25 cellular contexts compared by ENCODE assay signal in genomic region chr3:42552830-42553229, GRCh38. TPM values are rescaled to one million over a fixed set of nuclear protein-coding genes. Genes with fewer than 3 reads are reported as not detected.
DNase-seq lines count a peak whose midpoint lies in the region; ATAC-seq, FAIRE-seq and TF ChIP-seq lines count a peak whose summit lies in the region.
"Had no signal": no experiment of that assay in that cellular context is flagged by ENCODE, and none has a peak within 500 bp of the region (broad histone marks: within the 10 kb centered on the region; RNA-seq: fewer than 3 reads in every experiment).

No MANE protein-coding gene starts in this region.

- no peaks in the 10 kb centered on the region for H3K27me3 ChIP-seq in liver (ENCODE audit: control insufficient read depth in 4 of 4, insufficient read depth in 4 of 4, low read length in 3 of 4)
- H3K27me3 ChIP-seq in HepG2 (ENCODE audit: control insufficient read depth in 1 of 2, insufficient read depth in 2 of 2, low read length in 2 of 2) = no peaks in the 10 kb centered on the region
- H3K27me3 ChIP-seq in Karpas-422 (ENCODE audit: low read length) = no peaks in the 10 kb centered on the region

- WGBS in liver = 31% methylated on average over 1 of the region's 1 CpG
- WGBS in HepG2 (ENCODE audit: low lambda C conversion rate) = 95% methylated on average over 1 of the region's 1 CpG

- no peaks in the 10 kb centered on the region for H3K9me2 ChIP-seq in Karpas-422 (replicated peaks; ENCODE audit: insufficient read depth, low read length)

- no peak for TF ChIP-seq POLR2A in HepG2 (IDR thresholded peaks at IDR 0.05; ENCODE audit: insufficient read depth in 1 of 2, low read depth in 2 of 2, low read length in 2 of 2)

- intact Hi-C loops in HepG2 (cut with micrococcal nuclease; ENCODE audit: unreplicated experiment) = no loop called here

- H3K4me3 ChIP-seq in liver (ENCODE audit: low read depth in 1 of 3, low read length in 3 of 3) (no peak overlapping the region), HepG2 (replicated peaks in 1 of 3; ENCODE audit: insufficient read depth in 1 of 3, low read depth in 2 of 3, low read length in 3 of 3) (no peak overlapping the region), Karpas-422 (ENCODE audit: low read length) (no peak overlapping the region)
- H3K4me3 ChIP-seq: A549, GM12878, GM23338, HAP-1 had no signal

- no peaks in the 10 kb centered on the region for H4K20me1 ChIP-seq in HepG2 (ENCODE audit: insufficient read depth, low read length)
- H4K20me1 ChIP-seq in Karpas-422 (ENCODE audit: insufficient read depth, low read depth, low read length) = no peaks in the 10 kb centered on the region

- H3K27ac ChIP-seq in liver (ENCODE audit: low read depth in 1 of 2, low read length in 2 of 2) (no peak overlapping the region), HepG2 (ENCODE audit: extremely low read length, insufficient read depth, low read length) (no peak overlapping the region), Karpas-422 (ENCODE audit: low read length) (no peak overlapping the region)
- H3K27ac ChIP-seq: A549, KMS-11 had no signal

- DNase-seq in HepG2 (ENCODE audit: low spot score) (no peak), T-cell (no peak), Karpas-422 (no peak)
- DNase-seq in effector memory CD8-positive, alpha-beta T cell = no peak
- DNase-seq in effector CD4-positive, alpha-beta T cell = no peak
- DNase-seq: COR-L47, DMS 273 treated with DMSO at 0.1 percent for 48 hours, DMS79 treated with DMSO at 0.1 percent for 48 hours, NCI-H1105, NCI-H146, NCI-H2081, NCI-H2171 treated with DMSO at 0.1 percent for 48 hours, NCI-H524 treated with DMSO at 0.1 percent for 48 hours, PC-3, Right ventricle myocardium superior had no signal

- no TSS peak for BruUV-seq in HepG2 (replicated peaks; lab: Mats Ljungman, UMichigan)

- H3K36me3 Mint-ChIP-seq in T-cell = peaks cover 42% of the 10 kb centered on the region
- peaks cover 49% of the 10 kb centered on the region for H3K36me3 Mint-ChIP-seq in effector memory CD8-positive, alpha-beta T cell (ENCODE audit: insufficient read depth)

- H3K9me3 ChIP-seq in liver (ENCODE audit: control insufficient read depth in 4 of 4, low read length in 3 of 4) = no peaks in the 10 kb centered on the region
- H3K9me3 ChIP-seq in HepG2 (ENCODE audit: low read length) = no peaks in the 10 kb centered on the region
- no peaks in the 10 kb centered on the region for H3K9me3 ChIP-seq in Karpas-422 (ENCODE audit: low read length)
- H3K9me3 ChIP-seq: A549, HAP-1 had no signal

- H3K36me3 ChIP-seq in liver (ENCODE audit: control insufficient read depth in 4 of 4, insufficient read depth in 3 of 4, low read depth in 1 of 4, low read length in 3 of 4) (peaks cover 4 to 33% (median 16%) of the 10 kb centered on the region in 4 donors), HepG2 (replicated peaks in 1 of 2; ENCODE audit: control insufficient read depth in 1 of 2, insufficient read depth in 2 of 2, low read length in 2 of 2) (peaks cover 13 to 42% of the 10 kb centered on the region in 2 experiments), Karpas-422 (ENCODE audit: insufficient read depth, low read length) (peaks cover 38% of the 10 kb centered on the region)

- no peaks in the 10 kb centered on the region for H3K9me3 Mint-ChIP-seq in T-cell
- H3K9me3 Mint-ChIP-seq in effector memory CD8-positive, alpha-beta T cell = no peaks in the 10 kb centered on the region
- H3K9me3 Mint-ChIP-seq: CD14-positive monocyte, GM23338 had no signal

- POLR2A ChIA-PET in HepG2 (lab: Yijun Ruan, JAX) = no interaction called here
- POLR2A ChIA-PET in T-cell (lab: Charles Lee) = no interaction called here

- H2AFZ ChIP-seq in HepG2 (ENCODE audit: low read length) = no peak overlapping the region
- H2AFZ ChIP-seq in Karpas-422 (ENCODE audit: low read length) = no peak overlapping the region
- H2AFZ ChIP-seq: GM23338 had no signal

- H3K79me2 ChIP-seq in HepG2 (ENCODE audit: insufficient read depth, low read length) (no peaks in the 10 kb centered on the region), Karpas-422 (ENCODE audit: low read length) (no peaks in the 10 kb centered on the region)

- in situ Hi-C loops in HepG2 (cut with HindIII; ENCODE audit: extremely low pct_ligation_motif_present, low pct_unique_long_range_greater_than_20kb) = no loop called here

- TF ChIP-seq RAD21 in liver (IDR thresholded peaks at IDR 0.05) (no peak), HepG2 (CRISPR knock-in tag; IDR thresholded peaks at IDR 0.05) (no peak)

- TF ChIP-seq CTCF in liver (IDR thresholded peaks at IDR 0.05; ENCODE audit: low read depth, low read length, missing input control) (no peak), HepG2 (CRISPR knock-in tag; IDR thresholded peaks at IDR 0.05) (no peak)

- no peak for TF ChIP-seq EP300 in HepG2 (IDR thresholded peaks at IDR 0.05; ENCODE audit: low read depth in 2 of 2, low read length in 2 of 2)
- TF ChIP-seq EP300 in HepG2 (CRISPR knock-in tag; IDR thresholded peaks at IDR 0.05; ENCODE audit: borderline replicate concordance) = no peak

- H3K27ac Mint-ChIP-seq in T-cell = peak overlapping the region; percentile 78 to 86
- H3K27ac Mint-ChIP-seq in effector memory CD8-positive, alpha-beta T cell = peak overlapping the region; percentile 20 to 74
- H3K27ac Mint-ChIP-seq: B cell, CD14-positive monocyte, GM23338 had no signal

- CTCF ChIA-PET in HepG2 (lab: Yijun Ruan, JAX; ENCODE audit: low intra/inter-chr PET ratio, low total read pairs) (no interaction called here), T-cell (lab: Charles Lee) (interaction anchor here in 1 of 2 donors (0.8 to 2.2 kb wide), 3 partner anchors 8 to 51 kb away, joined by 3 to 8 read pairs (median 8); partner anchors contain the start of gene VIPR1)

- peaks cover 26 to 62% (median 38%) of the 10 kb centered on the region in 3 donors for H3K4me1 Mint-ChIP-seq in T-cell
- H3K4me1 Mint-ChIP-seq in effector memory CD8-positive, alpha-beta T cell (ENCODE audit: low read depth in 2 of 2) = peaks cover 30 to 35% of the 10 kb centered on the region in 2 donors
- H3K4me1 Mint-ChIP-seq: B cell, CD14-positive monocyte had no signal

- peaks cover 0 to 6% (median 4%) of the 10 kb centered on the region in 4 donors for H3K4me1 ChIP-seq in liver (ENCODE audit: control insufficient read depth in 4 of 4, insufficient read depth in 4 of 4, low read length in 3 of 4)
- no peaks in the 10 kb centered on the region for H3K4me1 ChIP-seq in HepG2 (ENCODE audit: insufficient read depth, low read length)
- no peaks in the 10 kb centered on the region for H3K4me1 ChIP-seq in Karpas-422 (ENCODE audit: low read length)
- H3K4me1 ChIP-seq: HAP-1 had no signal

- H3K27me3 Mint-ChIP-seq in T-cell = no peaks in the 10 kb centered on the region
- no peaks in the 10 kb centered on the region for H3K27me3 Mint-ChIP-seq in effector memory CD8-positive, alpha-beta T cell
- H3K27me3 Mint-ChIP-seq: B cell had no signal

- ATAC-seq in HepG2 = no peak
- no peak for ATAC-seq in T-cell (replicated peaks in 1 of 4)
- ATAC-seq in effector memory CD8-positive, alpha-beta T cell (replicated peaks) = no peak
- no peak for ATAC-seq in activated CD4-positive, CD25-positive, alpha-beta regulatory T cell treated with anti-CD3 and anti-CD28 coated beads, Interleukin-2, amount 50 U/mL, for 24 hours
- ATAC-seq: A549, GM12878, GM23338, PC-3 had no signal

- FAIRE-seq in HepG2 (lab: Jason Lieb, UNC) = no peak
- FAIRE-seq: A549, GM12878 had no signal

- H3K4me2 ChIP-seq in HepG2 (ENCODE audit: low read depth, low read length) (no peak overlapping the region), Karpas-422 (ENCODE audit: low read depth, low read length, poor library complexity, severe bottlenecking) (no peak overlapping the region)
- H3K4me2 ChIP-seq: A549, GM23338, KMS-11 had no signal

- H3K4me3 Mint-ChIP-seq in T-cell = no peak overlapping the region
- no peak overlapping the region for H3K4me3 Mint-ChIP-seq in effector memory CD8-positive, alpha-beta T cell
- H3K4me3 Mint-ChIP-seq: B cell, CD14-positive monocyte, GM23338 had no signal

- no peak overlapping the region for H3K9ac ChIP-seq in liver (ENCODE audit: low read depth in 1 of 2, low read length in 2 of 2)
- H3K9ac ChIP-seq in HepG2 (ENCODE audit: insufficient read depth, low read depth, low read length) = no peak overlapping the region
- no peak overlapping the region for H3K9ac ChIP-seq in Karpas-422 (ENCODE audit: low read length)
- H3K9ac ChIP-seq: KMS-11 had no signal

RNA-seq across cellular contexts. Expression of gene SEC22C, which starts 28.9 kb away (rescaled TPM):
- total RNA-seq in liver = 10 to 100 TPM; 19.2 to 48.5 TPM
- 10 to 100 TPM; 14.5 to 16.3 TPM for polyA plus RNA-seq in liver
- total RNA-seq in HepG2 (2016; rRNA removed; fragmentation: Illumina TruSeq; extraction: Trizol) = 38.4 and 40.0 TPM in 2 replicates
- total RNA-seq in HepG2 (2016; cell fraction: cytosol; rRNA removed; fragmentation: Illumina TruSeq; extraction: Trizol; ENCODE audit: low read depth) = 25.9 and 36.4 TPM in 2 replicates
- total RNA-seq in HepG2 (2016; cell fraction: insoluble cytoplasmic fraction; rRNA removed; fragmentation: Illumina TruSeq; extraction: Trizol) = 38.6 and 41.8 TPM in 2 replicates
- 45.6 and 58.9 TPM in 2 replicates for total RNA-seq in HepG2 (2016; cell fraction: membrane; rRNA removed; fragmentation: Illumina TruSeq; extraction: Trizol)
- 34.2 and 41.3 TPM in 2 replicates for total RNA-seq in HepG2 (2016; cell fraction: nucleus; rRNA removed; fragmentation: Illumina TruSeq; extraction: Trizol)
- polyA plus RNA-seq in HepG2 (2011; rRNA removed) = 20.0 and 21.9 TPM in 2 replicates
- 12.9 and 17.6 TPM in 2 replicates for polyA plus RNA-seq in HepG2 (2011; cell fraction: cytosol; rRNA removed)
- 15.0 and 20.4 TPM in 2 replicates for polyA plus RNA-seq in HepG2 (2011; cell fraction: nucleus; rRNA removed)
- 17.6 and 18.1 TPM in 2 replicates for polyA plus RNA-seq in HepG2 (2012)
- polyA plus RNA-seq in HepG2 (2016; cell fraction: cytosol; fragmentation: Illumina TruSeq; extraction: Trizol; ENCODE audit: low read depth) = 24.2 and 41.5 TPM in 2 replicates
- 25.7 and 26.7 TPM in 2 replicates for polyA plus RNA-seq in HepG2 (2016; cell fraction: insoluble cytoplasmic fraction; fragmentation: Illumina TruSeq; extraction: Trizol; ENCODE audit: low read depth)
- 32.4 and 41.0 TPM in 2 replicates for polyA plus RNA-seq in HepG2 (2016; cell fraction: membrane; fragmentation: Illumina TruSeq; extraction: Trizol; ENCODE audit: low read depth)
- polyA plus RNA-seq in HepG2 (2016; cell fraction: nucleus; fragmentation: Illumina TruSeq; extraction: Trizol; ENCODE audit: insufficient read depth, low read depth) = 43.5 and 53.7 TPM in 2 replicates
- 19.9 and 35.0 TPM in 2 replicates for polyA minus RNA-seq in HepG2 (2011; rRNA and poly(A)+ RNA removed; ENCODE audit: low replicate concordance)
- polyA minus RNA-seq in HepG2 (2011; cell fraction: cytosol; rRNA and poly(A)+ RNA removed) = 9.6 and 11.0 TPM in 2 replicates
- 18.0 and 21.8 TPM in 2 replicates for polyA minus RNA-seq in HepG2 (2011; cell fraction: nucleus; rRNA and poly(A)+ RNA removed)
- 10 to 100 TPM; 50.1 to 71.2 (median 53.6) TPM for total RNA-seq in T-cell
- total RNA-seq in Karpas-422 (2014; rRNA removed; shearing (Covaris generic); ENCODE audit: low replicate concordance) = 36.4 and 49.8 TPM in 2 replicates

RNA-seq across cellular contexts. Expression of gene SS18L2, which starts 37.8 kb away (rescaled TPM):
- total RNA-seq in liver = 10 to 100 TPM; 10.0 to 19.5 TPM
- polyA plus RNA-seq in liver = 10 to 100 TPM; 17.9 to 41.5 TPM
- total RNA-seq in HepG2 (2016; rRNA removed; fragmentation: Illumina TruSeq; extraction: Trizol) = 53.1 and 79.3 TPM in 2 replicates
- total RNA-seq in HepG2 (2016; cell fraction: cytosol; rRNA removed; fragmentation: Illumina TruSeq; extraction: Trizol; ENCODE audit: low read depth) = 44.6 and 50.1 TPM in 2 replicates
- 52.3 and 79.6 TPM in 2 replicates for total RNA-seq in HepG2 (2016; cell fraction: insoluble cytoplasmic fraction; rRNA removed; fragmentation: Illumina TruSeq; extraction: Trizol)
- 65.9 and 69.2 TPM in 2 replicates for total RNA-seq in HepG2 (2016; cell fraction: membrane; rRNA removed; fragmentation: Illumina TruSeq; extraction: Trizol)
- total RNA-seq in HepG2 (2016; cell fraction: nucleus; rRNA removed; fragmentation: Illumina TruSeq; extraction: Trizol) = 21.1 and 29.1 TPM in 2 replicates
- 31.1 and 38.7 TPM in 2 replicates for polyA plus RNA-seq in HepG2 (2011; rRNA removed)
- polyA plus RNA-seq in HepG2 (2011; cell fraction: cytosol; rRNA removed) = 18.7 and 22.0 TPM in 2 replicates
- 11.3 and 12.9 TPM in 2 replicates for polyA plus RNA-seq in HepG2 (2011; cell fraction: nucleus; rRNA removed)
- polyA plus RNA-seq in HepG2 (2012) = 30.5 and 34.5 TPM in 2 replicates
- 35.0 and 43.2 TPM in 2 replicates for polyA plus RNA-seq in HepG2 (2016; cell fraction: cytosol; fragmentation: Illumina TruSeq; extraction: Trizol; ENCODE audit: low read depth)
- polyA plus RNA-seq in HepG2 (2016; cell fraction: insoluble cytoplasmic fraction; fragmentation: Illumina TruSeq; extraction: Trizol; ENCODE audit: low read depth) = 67.4 and 70.9 TPM in 2 replicates
- 49.2 and 61.0 TPM in 2 replicates for polyA plus RNA-seq in HepG2 (2016; cell fraction: membrane; fragmentation: Illumina TruSeq; extraction: Trizol; ENCODE audit: low read depth)
- 41.0 and 51.9 TPM in 2 replicates for polyA plus RNA-seq in HepG2 (2016; cell fraction: nucleus; fragmentation: Illumina TruSeq; extraction: Trizol; ENCODE audit: insufficient read depth, low read depth)
- 5.5 and 11.1 TPM in 2 replicates for polyA minus RNA-seq in HepG2 (2011; rRNA and poly(A)+ RNA removed; ENCODE audit: low replicate concordance)
- 6.3 and 6.8 TPM in 2 replicates for polyA minus RNA-seq in HepG2 (2011; cell fraction: cytosol; rRNA and poly(A)+ RNA removed)
- polyA minus RNA-seq in HepG2 (2011; cell fraction: nucleus; rRNA and poly(A)+ RNA removed) = 4.2 and 7.5 TPM in 2 replicates
- total RNA-seq in T-cell = 10 to 100 TPM; 33.0 to 52.6 (median 46.4) TPM
- 57.5 and 105 TPM in 2 replicates for total RNA-seq in Karpas-422 (2014; rRNA removed; shearing (Covaris generic); ENCODE audit: low replicate concordance)

RNA-seq across cellular contexts. Expression of gene NKTR, which starts 47.7 kb away (rescaled TPM):
- total RNA-seq in liver (10 to 100 TPM; 28.5 to 75.5 TPM), HepG2 (2016; rRNA removed; fragmentation: Illumina TruSeq; extraction: Trizol) (24.9 and 59.6 TPM in 2 replicates), T-cell (100 to 1,000 TPM; 185 to 252 (median 209) TPM)
- polyA plus RNA-seq in liver (10 to 100 TPM in 1 of 2 donors, 1 to 10 TPM in 1; 5.8 to 27.7 TPM), HepG2 (2011; rRNA removed) (35.0 and 41.3 TPM in 2 replicates)
- 14.8 and 15.5 TPM in 2 replicates for total RNA-seq in HepG2 (2016; cell fraction: cytosol; rRNA removed; fragmentation: Illumina TruSeq; extraction: Trizol; ENCODE audit: low read depth)
- 23.0 and 60.3 TPM in 2 replicates for total RNA-seq in HepG2 (2016; cell fraction: insoluble cytoplasmic fraction; rRNA removed; fragmentation: Illumina TruSeq; extraction: Trizol)
- total RNA-seq in HepG2 (2016; cell fraction: membrane; rRNA removed; fragmentation: Illumina TruSeq; extraction: Trizol) = 11.2 and 12.9 TPM in 2 replicates
- 180 and 195 TPM in 2 replicates for total RNA-seq in HepG2 (2016; cell fraction: nucleus; rRNA removed; fragmentation: Illumina TruSeq; extraction: Trizol)
- 3.9 and 5.3 TPM in 2 replicates for polyA plus RNA-seq in HepG2 (2011; cell fraction: cytosol; rRNA removed)
- 102 and 127 TPM in 2 replicates for polyA plus RNA-seq in HepG2 (2011; cell fraction: nucleus; rRNA removed)
- polyA plus RNA-seq in HepG2 (2012) = 39.9 and 52.7 TPM in 2 replicates
- polyA plus RNA-seq in HepG2 (2016; cell fraction: cytosol; fragmentation: Illumina TruSeq; extraction: Trizol; ENCODE audit: low read depth) = 0.61 and 0.64 TPM in 2 replicates
- polyA plus RNA-seq in HepG2 (2016; cell fraction: insoluble cytoplasmic fraction; fragmentation: Illumina TruSeq; extraction: Trizol; ENCODE audit: low read depth) = 14.4 and 15.0 TPM in 2 replicates
- polyA plus RNA-seq in HepG2 (2016; cell fraction: membrane; fragmentation: Illumina TruSeq; extraction: Trizol; ENCODE audit: low read depth) = 2.1 and 2.2 TPM in 2 replicates
- 227 and 250 TPM in 2 replicates for polyA plus RNA-seq in HepG2 (2016; cell fraction: nucleus; fragmentation: Illumina TruSeq; extraction: Trizol; ENCODE audit: insufficient read depth, low read depth)
- polyA minus RNA-seq in HepG2 (2011; rRNA and poly(A)+ RNA removed; ENCODE audit: low replicate concordance) = 26.3 and 26.4 TPM in 2 replicates
- 7.3 and 10.2 TPM in 2 replicates for polyA minus RNA-seq in HepG2 (2011; cell fraction: cytosol; rRNA and poly(A)+ RNA removed)
- polyA minus RNA-seq in HepG2 (2011; cell fraction: nucleus; rRNA and poly(A)+ RNA removed) = 385 and 392 TPM in 2 replicates
- 103 and 178 TPM in 2 replicates for total RNA-seq in Karpas-422 (2014; rRNA removed; shearing (Covaris generic); ENCODE audit: low replicate concordance)

RNA-seq across cellular contexts. Expression of gene VIPR1, which starts 50.4 kb away (rescaled TPM):
- total RNA-seq in liver = 10 to 100 TPM in 1 of 2 donors, 1 to 10 TPM in 1; 2.3 to 41.8 TPM
- 10 to 100 TPM; 14.1 to 15.1 TPM for polyA plus RNA-seq in liver
- total RNA-seq in HepG2 (2016; rRNA removed; fragmentation: Illumina TruSeq; extraction: Trizol) = 0.04 TPM in 1 of 2 replicates, not detected in the other
- not detected in 2 replicates for total RNA-seq in HepG2 (2016; cell fraction: cytosol; rRNA removed; fragmentation: Illumina TruSeq; extraction: Trizol; ENCODE audit: low read depth)
- total RNA-seq in HepG2 (2016; cell fraction: insoluble cytoplasmic fraction; rRNA removed; fragmentation: Illumina TruSeq; extraction: Trizol) = 0.19 TPM in 1 of 2 replicates, not detected in the other
- 0.12 TPM in 1 of 2 replicates, not detected in the other for total RNA-seq in HepG2 (2016; cell fraction: membrane; rRNA removed; fragmentation: Illumina TruSeq; extraction: Trizol)
- total RNA-seq in HepG2 (2016; cell fraction: nucleus; rRNA removed; fragmentation: Illumina TruSeq; extraction: Trizol) = not detected in 2 replicates
- 0.07 and 0.11 TPM in 2 replicates for polyA plus RNA-seq in HepG2 (2011; rRNA removed)
- 0.04 TPM in 2 replicates for polyA plus RNA-seq in HepG2 (2011; cell fraction: cytosol; rRNA removed)
- polyA plus RNA-seq in HepG2 (2011; cell fraction: nucleus; rRNA removed) = 0.27 and 0.29 TPM in 2 replicates
- 0.30 TPM in 1 of 2 replicates, not detected in the other for polyA plus RNA-seq in HepG2 (2012)
- 0.03 TPM in 1 of 2 replicates, not detected in the other for polyA plus RNA-seq in HepG2 (2016; cell fraction: cytosol; fragmentation: Illumina TruSeq; extraction: Trizol; ENCODE audit: low read depth)
- polyA plus RNA-seq in HepG2 (2016; cell fraction: insoluble cytoplasmic fraction; fragmentation: Illumina TruSeq; extraction: Trizol; ENCODE audit: low read depth) = not detected in 2 replicates
- polyA plus RNA-seq in HepG2 (2016; cell fraction: membrane; fragmentation: Illumina TruSeq; extraction: Trizol; ENCODE audit: low read depth) = not detected in 2 replicates
- not detected in 2 replicates for polyA plus RNA-seq in HepG2 (2016; cell fraction: nucleus; fragmentation: Illumina TruSeq; extraction: Trizol; ENCODE audit: insufficient read depth, low read depth)
- 0.86 TPM in 1 of 2 replicates, not detected in the other for polyA minus RNA-seq in HepG2 (2011; rRNA and poly(A)+ RNA removed; ENCODE audit: low replicate concordance)
- polyA minus RNA-seq in HepG2 (2011; cell fraction: cytosol; rRNA and poly(A)+ RNA removed) = not detected in 2 replicates
- polyA minus RNA-seq in HepG2 (2011; cell fraction: nucleus; rRNA and poly(A)+ RNA removed) = 0.12 TPM in 1 of 2 replicates, not detected in the other
- 10 to 100 TPM; 68.0 to 92.4 (median 76.1) TPM for total RNA-seq in T-cell
- 0.41 and 2.5 TPM in 2 replicates for total RNA-seq in Karpas-422 (2014; rRNA removed; shearing (Covaris generic); ENCODE audit: low replicate concordance)
- total RNA-seq: HT1080 had no signal
